1 cellular context compared by ENCODE assay signal in genomic region chr17:80254396-80255241, GRCh38.
A peak's percentile ranks its signal among the peaks of the same experiment; 100 is the strongest.
TF ChIP-seq lines count a peak whose summit lies in the region.

No MANE protein-coding gene starts in this region.

TF ChIP-seq in HepG2, 621 proteins besides CTCF, POLR2A, EP300 and RAD21 (continued from another document and continues in another):
- TF ChIP-seq BCL3 (CRISPR knock-in tag; IDR thresholded peaks at IDR 0.05) (peak; percentile 60; the same call in 1 of the 2 replicates), ZNF207 (IDR thresholded peaks at IDR 0.05; ENCODE audit: borderline replicate concordance) (no peak), BCL6 (CRISPR knock-in tag; IDR thresholded peaks at IDR 0.05) (peak; percentile 66), SOX6 (IDR thresholded peaks at IDR 0.05) (no peak), SOX6 (CRISPR knock-in tag; IDR thresholded peaks at IDR 0.05) (0 out of 2 replicates have a peak, but pooled peaks have one; percentile 13), HDAC2 (CRISPR knock-in tag; IDR thresholded peaks at IDR 0.05) (0 out of 2 replicates have a peak, but pooled peaks have one; percentile 36), ZNF770 (CRISPR knock-in tag; IDR thresholded peaks at IDR 0.05) (no peak), ISL2 (CRISPR knock-in tag; IDR thresholded peaks at IDR 0.05) (no peak), KDM5A (IDR thresholded peaks at IDR 0.05; ENCODE audit: borderline replicate concordance, low read length) (no peak), RBM22 (optimal IDR thresholded peaks at IDR 0.05; ENCODE audit: low read length) (no peak), FLYWCH1 (CRISPR knock-in tag; IDR thresholded peaks at IDR 0.05) (no peak), DNMT1 (CRISPR knock-in tag; IDR thresholded peaks at IDR 0.05) (no peak), ZNF12 (CRISPR knock-in tag; IDR thresholded peaks at IDR 0.05) (peak; percentile 36; the same call in 1 of the 2 replicates), MLLT10 (CRISPR knock-in tag; IDR thresholded peaks at IDR 0.05) (no peak), TEAD3 (CRISPR knock-in tag; optimal IDR thresholded peaks at IDR 0.05; ENCODE audit: borderline replicate concordance) (peak; percentile 93), HMGXB4 (CRISPR knock-in tag; IDR thresholded peaks at IDR 0.05; ENCODE audit: borderline replicate concordance in 1 of 2, low read depth in 1 of 2) (0 out of 4 replicates have a peak, but pooled peaks of 1 of the 2 experiments have one; percentile 25), NFYC (CRISPR knock-in tag; IDR thresholded peaks at IDR 0.05) (no peak), EED (CRISPR knock-in tag; IDR thresholded peaks at IDR 0.05) (no peak), IRF2 (CRISPR knock-in tag; IDR thresholded peaks at IDR 0.05) (0 out of 2 replicates have a peak, but pooled peaks have one; percentile 53), THRA (CRISPR knock-in tag; IDR thresholded peaks at IDR 0.05; ENCODE audit: borderline replicate concordance) (peak; percentile 55; the same call in 1 of the 2 replicates), MIER3 (CRISPR knock-in tag; IDR thresholded peaks at IDR 0.05; ENCODE audit: borderline replicate concordance) (peak; percentile 78; the same call in 1 of the 2 replicates), SAP130 (CRISPR knock-in tag; IDR thresholded peaks at IDR 0.05; ENCODE audit: low read depth) (peak; percentile 91), TGIF2 (CRISPR knock-in tag; IDR thresholded peaks at IDR 0.05) (peak; percentile 76), RXRB (CRISPR knock-in tag; IDR thresholded peaks at IDR 0.05; ENCODE audit: borderline replicate concordance) (peak; percentile 72), ATF3 (CRISPR knock-in tag; IDR thresholded peaks at IDR 0.05) (peak; percentile 50; the same call in 1 of the 2 replicates), MNT (IDR thresholded peaks at IDR 0.05) (0 out of 2 replicates have a peak, but pooled peaks have one; percentile 2), CBX5 (CRISPR knock-in tag; IDR thresholded peaks at IDR 0.05; ENCODE audit: borderline replicate concordance) (peak; percentile 43; the same call in 1 of the 2 replicates), ARID5B (CRISPR knock-in tag; IDR thresholded peaks at IDR 0.05) (peak; percentile 89), FOXA1 (IDR thresholded peaks at IDR 0.05) (no peak), FOXA1 (CRISPR knock-in tag; IDR thresholded peaks at IDR 0.05) (peak; percentile 64), SATB2 (CRISPR knock-in tag; IDR thresholded peaks at IDR 0.05) (no peak), HNF4A (CRISPR knock-in tag; IDR thresholded peaks at IDR 0.05) (0 out of 2 replicates have a peak, but pooled peaks have one; percentile 16), HCFC1 (IDR thresholded peaks at IDR 0.05; ENCODE audit: low read depth, low read length) (no peak), HOXA5 (CRISPR knock-in tag; IDR thresholded peaks at IDR 0.05) (no peak), FOSL2 (CRISPR knock-in tag; IDR thresholded peaks at IDR 0.05) (peak; percentile 99), PCBP1 (IDR thresholded peaks at IDR 0.05; ENCODE audit: borderline replicate concordance, low read depth, low read length) (no peak), FOXK1 (CRISPR knock-in tag; IDR thresholded peaks at IDR 0.05; ENCODE audit: borderline replicate concordance, low read depth) (peak; percentile 58; the same call in 1 of the 2 replicates), ZNF17 (CRISPR knock-in tag; IDR thresholded peaks at IDR 0.05) (no peak), MAFF (IDR thresholded peaks at IDR 0.05; ENCODE audit: low read depth, low read length) (peak; percentile 96), ATM (IDR thresholded peaks at IDR 0.05; ENCODE audit: borderline replicate concordance) (no peak), ZBTB33 (CRISPR knock-in tag; IDR thresholded peaks at IDR 0.05) (peak; percentile 67), CERS6 (CRISPR knock-in tag; IDR thresholded peaks at IDR 0.05) (no peak), RBM39 (IDR thresholded peaks at IDR 0.05; ENCODE audit: low read depth, low read length, poor library complexity, severe bottlenecking) (no peak), SKIL (CRISPR knock-in tag; IDR thresholded peaks at IDR 0.05; ENCODE audit: borderline replicate concordance) (0 out of 2 replicates have a peak, but pooled peaks have one; percentile 23), FOXA3 (CRISPR knock-in tag; IDR thresholded peaks at IDR 0.05) (peak; percentile 82), ZFAT (CRISPR knock-in tag; conservative IDR thresholded peaks at IDR 0.05) (no peak), ELF3 (CRISPR knock-in tag; IDR thresholded peaks at IDR 0.05) (peak; percentile 57; the same call in 1 of the 2 replicates), MAX (IDR thresholded peaks at IDR 0.05) (0 out of 2 replicates have a peak, but pooled peaks have one; percentile 29), ZNF234 (CRISPR knock-in tag; conservative IDR thresholded peaks at IDR 0.05) (no peak)
